ENCODE assay signal across 1 cellular context in genomic region chr1:39386997-39387396, GRCh38.
TF ChIP-seq lines count a peak whose summit lies in the region.

No MANE protein-coding gene starts in this region.

TF ChIP-seq in IMR-90, 13 proteins besides CTCF, POLR2A, EP300 and RAD21 (continued from another document):
- TF ChIP-seq MAFK (IDR thresholded peaks at IDR 0.05; ENCODE audit: low read depth, low read length) (no peak), MXI1 (IDR thresholded peaks at IDR 0.05; ENCODE audit: borderline replicate concordance, low read depth, low read length) (no peak), SMC3 (IDR thresholded peaks at IDR 0.05; ENCODE audit: low read depth, low read length) (no peak), USF2 (IDR thresholded peaks at IDR 0.05; ENCODE audit: low read depth, low read length) (no peak), BHLHE40 (IDR thresholded peaks at IDR 0.05; ENCODE audit: low read depth, low read length) (no peak; the same call in 1 of the 2 replicates), ELK1 (IDR thresholded peaks at IDR 0.05; ENCODE audit: borderline replicate concordance, low read depth, low read length) (no peak), CEBPB (IDR thresholded peaks at IDR 0.05; ENCODE audit: low read depth, low read length) (no peak), FOS (IDR thresholded peaks at IDR 0.05; ENCODE audit: low read depth, low read length) (no peak)
